In the genomic region with DNA sequence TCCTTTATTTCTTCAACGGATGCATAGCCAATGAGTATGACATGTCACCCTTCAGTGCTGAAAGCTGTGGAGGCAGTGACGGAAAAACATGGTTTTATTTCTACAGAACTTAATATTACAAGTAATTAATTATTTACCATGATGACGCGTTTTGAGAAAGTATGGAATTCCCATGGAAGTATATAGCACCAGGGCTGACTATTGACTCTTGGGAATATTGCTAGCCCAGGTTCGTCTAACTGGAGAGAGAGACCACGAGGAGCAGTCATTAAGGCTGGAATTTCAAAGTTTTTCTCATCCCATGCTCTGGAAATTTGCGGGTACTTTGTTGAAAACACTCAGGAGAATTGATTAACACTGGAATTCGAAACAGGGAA, we compare ENCODE assay signal across 9 cellular contexts.
A peak's percentile ranks its signal among the peaks of the same experiment; 100 is the strongest.
DNase-seq lines count a peak whose midpoint lies in the region; ATAC-seq, FAIRE-seq and TF ChIP-seq lines count a peak whose summit lies in the region.
"Had no signal": no experiment of that assay in that cellular context is flagged by ENCODE, and none has a peak within 500 bp of the region (broad histone marks: within the 10 kb centered on the region; RNA-seq: fewer than 3 reads in every experiment).

No MANE protein-coding gene starts in this region.

- H3K4me2 ChIP-seq in GM23248 (ENCODE audit: unreplicated experiment), result peak overlapping the region; percentile 84

- H3K36me3 ChIP-seq in A673 (ENCODE audit: insufficient read depth, low read length, poor library complexity, severe bottlenecking), result no peaks in the 10 kb centered on the region
- H3K36me3 ChIP-seq in GM23248 (ENCODE audit: low read depth), result no peaks in the 10 kb centered on the region
- H3K36me3 ChIP-seq in upper lobe of right lung, result no peaks in the 10 kb centered on the region
- H3K36me3 ChIP-seq: thoracic aorta had no signal

- peaks cover 5% of the 10 kb centered on the region for H3K9me3 Mint-ChIP-seq in activated B cell treated with CpG ODN at 0.5 μM for 24 hours

- in situ Hi-C loops in GM23248 (cut with MboI), result no loop called here

- DNase-seq in A673 (ENCODE audit: low spot score) (no peak), GM23248 (no peak), activated B cell treated with CpG ODN at 0.5 μM for 24 hours (no peak), hepatic stellate cell (ENCODE audit: low spot score) (peak; percentile 5), GM19239 (ENCODE audit: insufficient read length, low spot score) (no peak), NCI-H345 treated with DMSO at 0.1 percent for 48 hours (lab: John Stamatoyannopoulos, UW; ENCODE audit: unreplicated experiment) (no peak), NCI-H1930 (lab: John Stamatoyannopoulos, UW) (no peak), upper lobe of right lung (no peak)

- TF ChIP-seq CTCF in A673 (conservative IDR thresholded peaks at IDR 0.05; ENCODE audit: low read depth, low read length) (no peak), activated B cell treated with CpG ODN at 0.5 μM for 24 hours (IDR thresholded peaks at IDR 0.05) (no peak), upper lobe of right lung (IDR thresholded peaks at IDR 0.05) (no peak)

- POLR2A ChIA-PET in A673 (lab: Charles Lee; ENCODE audit: low non-redundant PET) (no interaction called here), activated B cell treated with CpG ODN at 0.5 μM for 24 hours (lab: Charles Lee) (no interaction called here)

- peak overlapping the region; percentile 56 for H2AFZ ChIP-seq in GM23248

- H3K4me1 ChIP-seq in A673 (ENCODE audit: insufficient read depth, low read length, poor library complexity, severe bottlenecking) (no peaks in the 10 kb centered on the region), GM23248 (ENCODE audit: insufficient read depth) (no peaks in the 10 kb centered on the region), upper lobe of right lung (no peaks in the 10 kb centered on the region)

- H3K27me3 Mint-ChIP-seq in activated B cell treated with CpG ODN at 0.5 μM for 24 hours, result peaks cover 64% of the 10 kb centered on the region

- H3K9me2 ChIP-seq in GM23248 (ENCODE audit: insufficient read depth), result no peaks in the 10 kb centered on the region

- WGBS in GM23248 (ENCODE audit: low coverage in 1 of 2, low lambda C conversion rate in 2 of 2, missing lambda C conversion rate in 2 of 2), 2 experiments, result 38 to 45% methylated on average over 8 of the region's 8 CpGs

- no peaks in the 10 kb centered on the region for H3K79me2 ChIP-seq in GM23248 (ENCODE audit: insufficient read depth)

- H4K20me1 ChIP-seq in GM23248 (ENCODE audit: insufficient read depth), result no peaks in the 10 kb centered on the region

- H3K4me3 Mint-ChIP-seq in activated B cell treated with CpG ODN at 0.5 μM for 24 hours, result peak overlapping the region; percentile 20

- intact Hi-C loops in A673 (cut with micrococcal nuclease; ENCODE audit: unreplicated experiment), result loop anchor here (10.0 kb wide), 1 partner anchor 768 kb away; no protein-coding TSS in a partner anchor
- intact Hi-C loops in activated B cell treated with CpG ODN at 0.5 μM for 24 hours (cut with micrococcal nuclease), result no loop called here
- intact Hi-C loops in upper lobe of right lung (cut with DNase I), result no loop called here

- H3K9me3 ChIP-seq in A673 (ENCODE audit: low read depth, low read length, poor library complexity, severe bottlenecking) (no peaks in the 10 kb centered on the region), GM23248 (ENCODE audit: low read depth) (no peaks in the 10 kb centered on the region), upper lobe of right lung (no peaks in the 10 kb centered on the region)
- H3K9me3 ChIP-seq: thoracic aorta had no signal

- CTCF ChIA-PET in A673 (lab: Charles Lee) (no interaction called here), activated B cell treated with CpG ODN at 0.5 μM for 24 hours (lab: Charles Lee) (no interaction called here)

- H3K27me3 ChIP-seq in A673 (replicated peaks; ENCODE audit: insufficient read depth, low read depth, low read length, poor library complexity) (no peaks in the 10 kb centered on the region), GM23248 (replicated peaks; ENCODE audit: insufficient read depth) (no peaks in the 10 kb centered on the region), upper lobe of right lung (peaks cover 75% of the 10 kb centered on the region)

- ATAC-seq in activated B cell treated with CpG ODN at 0.5 μM for 24 hours (ENCODE audit: low read depth) (no peak), upper lobe of right lung (no peak)

- H3K27ac ChIP-seq in A673 (ENCODE audit: low read depth, low read length, poor library complexity, severe bottlenecking), result no peak overlapping the region
- peak overlapping the region; percentile 8; the same call in 1 of the 2 replicates for H3K27ac ChIP-seq in GM23248
- H3K27ac ChIP-seq in upper lobe of right lung, result no peak overlapping the region
- H3K27ac ChIP-seq: thoracic aorta had no signal

- BruUV-seq in A673 (replicated peaks; lab: Mats Ljungman, UMichigan), result no TSS peak

- peak overlapping the region; percentile 43 for H3K9ac ChIP-seq in GM23248

- no peak for FAIRE-seq in GM19239 (lab: Jason Lieb, UNC)

- H3F3A ChIP-seq in GM23248 (ENCODE audit: insufficient read depth), result peaks cover 24% of the 10 kb centered on the region

- peaks cover 15% of the 10 kb centered on the region for H3K4me1 Mint-ChIP-seq in activated B cell treated with CpG ODN at 0.5 μM for 24 hours

- peak overlapping the region; percentile 56 for H3K4me3 ChIP-seq in A673 (ENCODE audit: low read depth, low read length, poor library complexity, severe bottlenecking)
- H3K4me3 ChIP-seq in GM23248, result peak overlapping the region; percentile 63
- no peak overlapping the region for H3K4me3 ChIP-seq in upper lobe of right lung
- H3K4me3 ChIP-seq: thoracic aorta had no signal

- peaks cover 2% of the 10 kb centered on the region for H3K36me3 Mint-ChIP-seq in activated B cell treated with CpG ODN at 0.5 μM for 24 hours (ENCODE audit: low read depth)

- no peak overlapping the region for H3K27ac Mint-ChIP-seq in activated B cell treated with CpG ODN at 0.5 μM for 24 hours
